ENCODE assay signal across 16 cellular contexts in genomic region chr10:90372442-90372841, GRCh38.
A peak's percentile ranks its signal among the peaks of the same experiment; 100 is the strongest.
DNase-seq lines count a peak whose midpoint lies in the region; ATAC-seq and TF ChIP-seq lines count a peak whose summit lies in the region.
"Had no signal": no experiment of that assay in that cellular context is flagged by ENCODE, and none has a peak within 500 bp of the region (broad histone marks: within the 10 kb centered on the region; RNA-seq: fewer than 3 reads in every experiment).

No MANE protein-coding gene starts in this region.

- no peak overlapping the region for H3K4me3 ChIP-seq in GM12865 (ENCODE audit: low read depth, low read length)
- no peak overlapping the region for H3K4me3 ChIP-seq in choroid plexus epithelial cell (ENCODE audit: low read depth, low read length)
- H3K4me3 ChIP-seq: BLaER1, GM23338 had no signal

- ATAC-seq in HG02678 (IDR thresholded peaks at IDR 0.05; ENCODE audit: unreplicated experiment) (no peak), HG03354 (IDR thresholded peaks at IDR 0.05; ENCODE audit: poor library complexity, severe bottlenecking, unreplicated experiment) (no peak)
- ATAC-seq: GM23338, HepG2 had no signal

- DNase-seq in GM12865 (ENCODE audit: low read depth) (peak; percentile 5), choroid plexus epithelial cell (ENCODE audit: low read depth) (peak; percentile 23), iris pigment epithelial cell (ENCODE audit: low read depth) (peak; percentile 4), GM13977 (ENCODE audit: low spot score) (no peak)
- DNase-seq in activated T-cell treated with anti-CD3 and anti-CD28 coated beads, Interleukin-2, amount 50 U/mL, for 1 hour = no peak
- DNase-seq: 8988T; CD4-positive, alpha-beta memory T cell; DMS153; DMS79; GDM1; HCEC 1CT had no signal

- in situ Hi-C loops in GM13977 (cut with MboI; ENCODE audit: low pct_unique_long_range_greater_than_20kb, low sequenced_read_pairs, unreplicated experiment) = no loop called here

- TF ChIP-seq CTCF in GM12865 (IDR thresholded peaks at IDR 0.05; ENCODE audit: insufficient read depth, low read depth, low read length, missing control alignments) (no peak), choroid plexus epithelial cell (conservative IDR thresholded peaks at IDR 0.05; ENCODE audit: low read depth, low read length) (no peak), GM13977 (IDR thresholded peaks at IDR 0.05; ENCODE audit: extremely low read depth, insufficient read depth, missing control alignments) (no peak)

Comparison
In these comparisons a context has a peak if more than half of its experiments do, and no peak if none do; other contexts are left out.
1. DNase-seq: peak in GM12865 (single experiment), choroid plexus epithelial cell (single experiment) and iris pigment epithelial cell (single experiment); none in GM13977 (single experiment) and activated T-cell treated with anti-CD3 and anti-CD28 coated beads, Interleukin-2, amount 50 U/mL, for 1 hour (single experiment).